Comparison of ENCODE assay signal across 24 cellular contexts in the genomic region with DNA sequence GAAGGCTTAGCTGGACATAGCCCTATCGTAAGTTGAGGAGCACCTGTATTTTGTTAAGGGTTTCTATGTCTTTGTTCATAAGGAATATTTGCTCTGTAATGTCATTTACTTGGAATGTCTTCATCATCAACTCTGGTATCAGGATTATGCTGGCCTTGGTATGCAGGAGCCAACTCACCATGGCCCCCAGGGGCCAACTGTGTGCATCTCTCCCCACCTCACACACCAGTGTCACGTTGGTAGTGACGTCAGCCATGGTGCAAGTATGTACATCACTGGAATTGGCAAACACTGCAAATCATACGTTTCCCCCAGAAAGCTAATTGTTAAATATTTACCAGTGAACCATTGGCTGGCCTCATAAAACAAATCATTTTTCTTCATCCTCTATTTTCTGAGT.
"Had no signal": no experiment of that assay in that cellular context is flagged by ENCODE, and none has a peak within 500 bp of the region (broad histone marks: within the 10 kb centered on the region; RNA-seq: fewer than 3 reads in every experiment).

No MANE protein-coding gene starts in this region.

- H3K36me3 ChIP-seq: ascending aorta, brain microvascular endothelial cell, ovary, right atrium auricular region, stomach had no signal

- DNase-seq: activated CD4-positive, alpha-beta T cell treated with anti-CD3 and anti-CD28 coated beads for 1 hour; activated CD4-positive, alpha-beta T cell treated with anti-CD3 and anti-CD28 coated beads, Interleukin-2, amount 50 U/mL, for 1 hour; activated CD8-positive, alpha-beta T cell treated with anti-CD3 and anti-CD28 coated beads, Interleukin-2, amount 10 ng/mL, durations not matched to agents 7 days and 5 days; activated gamma-delta T cell treated with Interleukin-2 at 50 U/mL for 16 hours; brain microvascular endothelial cell; central memory CD4-positive, alpha-beta T cell; effector memory CD4-positive, alpha-beta T cell; immature natural killer cell; kidney glomerular epithelial cell; left ventricle myocardium superior; ovary; stimulated activated CD4-positive, alpha-beta T cell treated with anti-CD3 and anti-CD28 coated beads, Interleukin-1b, Interleukin-23, amount 100 ng/mL, for 48 hours; stomach; T-helper 9 cell had no signal

- H3K27ac Mint-ChIP-seq: activated CD8-positive, alpha-beta T cell treated with anti-CD3 and anti-CD28 coated beads, Interleukin-2, amount 10 ng/mL, durations not matched to agents 7 days and 5 days; activated naive CD4-positive, alpha-beta T cell treated with anti-CD3 and anti-CD28 coated beads, Interleukin-2, amount 50 U/mL, for 72 hours; activated T-helper 1 cell treated with anti-CD3 and anti-CD28 coated beads, Interleukin-12 subunit alpha, Interleukin-12 subunit beta, Interleukin-2, Interleukin-4 antibody, amounts not matched to agents 30 ng/mL and 10 ng/mL and 1 ng/mL, durations not matched to agents 14 hours and 24 hours and 36 hours; immature natural killer cell; natural killer cell treated with Interleukin-12 subunit alpha and Interleukin-12 subunit beta and Interleukin-15 and Interleukin-18, amount 100 ng/mL, for 72 hours; stimulated activated effector memory CD8-positive, alpha-beta T cell treated with anti-CD3 and anti-CD28 coated beads, Interleukin-12 subunit alpha, Interleukin-12 subunit beta, amount 100 ng/mL, for 72 hours; type B pancreatic cell had no signal

- H3K4me1 Mint-ChIP-seq: immature natural killer cell; stimulated activated effector memory CD8-positive, alpha-beta T cell treated with anti-CD3 and anti-CD28 coated beads, Interleukin-12 subunit alpha, Interleukin-12 subunit beta, amount 100 ng/mL, for 72 hours had no signal

- H3K27me3 ChIP-seq: ascending aorta, brain microvascular endothelial cell, ovary had no signal

- H3K27ac ChIP-seq: ascending aorta, brain microvascular endothelial cell, ovary, psoas muscle, right atrium auricular region, stomach had no signal

- H3K4me3 Mint-ChIP-seq: activated CD8-positive, alpha-beta T cell treated with anti-CD3 and anti-CD28 coated beads, Interleukin-2, amount 10 ng/mL, durations not matched to agents 7 days and 5 days; activated T-helper 1 cell treated with anti-CD3 and anti-CD28 coated beads, Interleukin-12 subunit alpha, Interleukin-12 subunit beta, Interleukin-2, Interleukin-4 antibody, amounts not matched to agents 30 ng/mL and 10 ng/mL and 1 ng/mL, durations not matched to agents 14 hours and 24 hours and 36 hours; immature natural killer cell; natural killer cell treated with Interleukin-12 subunit alpha and Interleukin-12 subunit beta and Interleukin-15 and Interleukin-18, amount 100 ng/mL, for 72 hours; stimulated activated effector memory CD8-positive, alpha-beta T cell treated with anti-CD3 and anti-CD28 coated beads, Interleukin-12 subunit alpha, Interleukin-12 subunit beta, amount 100 ng/mL, for 72 hours; type B pancreatic cell had no signal

- H3K36me3 Mint-ChIP-seq: stimulated activated effector memory CD8-positive, alpha-beta T cell treated with anti-CD3 and anti-CD28 coated beads, Interleukin-12 subunit alpha, Interleukin-12 subunit beta, amount 100 ng/mL, for 72 hours; type B pancreatic cell had no signal

- FAIRE-seq: colon, endothelial cell of umbilical vein had no signal

- H3K4me1 ChIP-seq: ascending aorta, psoas muscle, right atrium auricular region, stomach had no signal

- H3K4me3 ChIP-seq: ascending aorta, ovary, psoas muscle, right atrium auricular region, stomach had no signal

- ATAC-seq: activated CD8-positive, alpha-beta T cell treated with anti-CD3 and anti-CD28 coated beads, Interleukin-2, amount 10 ng/mL, durations not matched to agents 7 days and 5 days; activated naive CD4-positive, alpha-beta T cell treated with anti-CD3 and anti-CD28 coated beads, Interleukin-2, amount 50 U/mL, for 72 hours; left ventricle myocardium superior; natural killer cell treated with Interleukin-12 subunit alpha and Interleukin-12 subunit beta and Interleukin-15 and Interleukin-18, amount 100 ng/mL, for 72 hours; psoas muscle; stimulated activated effector memory CD8-positive, alpha-beta T cell treated with anti-CD3 and anti-CD28 coated beads, Interleukin-12 subunit alpha, Interleukin-12 subunit beta, amount 100 ng/mL, for 72 hours had no signal

- H3K9me3 ChIP-seq: ascending aorta, psoas muscle had no signal
